ENCODE assay signal across 2 cellular contexts in the genomic region with DNA sequence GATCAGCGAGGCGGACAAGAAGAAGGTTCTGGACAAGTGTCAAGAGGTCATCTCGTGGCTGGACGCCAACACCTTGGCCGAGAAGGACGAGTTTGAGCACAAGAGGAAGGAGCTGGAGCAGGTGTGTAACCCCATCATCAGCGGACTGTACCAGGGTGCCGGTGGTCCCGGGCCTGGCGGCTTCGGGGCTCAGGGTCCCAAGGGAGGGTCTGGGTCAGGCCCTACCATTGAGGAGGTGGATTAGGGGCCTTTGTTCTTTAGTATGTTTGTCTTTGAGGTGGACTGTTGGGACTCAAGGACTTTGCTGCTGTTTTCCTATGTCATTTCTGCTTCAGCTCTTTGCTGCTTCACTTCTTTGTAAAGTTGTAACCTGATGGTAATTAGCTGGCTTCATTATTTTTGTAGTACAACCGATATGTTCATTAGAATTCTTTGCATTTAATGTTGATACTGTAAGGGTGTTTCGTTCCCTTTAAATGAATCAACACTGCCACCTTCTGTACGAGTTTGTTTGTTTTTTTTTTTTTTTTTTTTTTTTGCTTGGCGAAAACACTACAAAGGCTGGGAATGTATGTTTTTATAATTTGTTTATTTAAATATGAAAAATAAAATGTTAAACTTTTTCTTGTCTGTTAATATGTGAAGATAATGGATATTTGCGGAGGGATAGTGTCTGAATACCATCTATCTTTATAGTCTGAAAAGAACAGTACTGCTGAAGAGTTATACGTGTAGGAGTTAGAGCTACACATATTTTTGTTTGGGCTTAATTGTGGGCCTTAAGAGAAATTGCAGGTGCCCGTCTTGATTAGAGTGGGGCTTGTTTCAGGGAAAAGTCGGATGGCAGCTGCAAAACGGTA.
TF ChIP-seq lines count a peak whose summit lies in the region.

No MANE protein-coding gene starts in this region.

TF ChIP-seq in Ishikawa, 13 proteins besides CTCF, POLR2A, EP300 and RAD21:
- no peak for TF ChIP-seq NFIC (IDR thresholded peaks at IDR 0.05)
- TF ChIP-seq CREB1 (IDR thresholded peaks at IDR 0.05; ENCODE audit: low read depth): no peak
- no peak for TF ChIP-seq TCF12 (IDR thresholded peaks at IDR 0.05; ENCODE audit: low read depth)
- TF ChIP-seq YY1 (IDR thresholded peaks at IDR 0.05; ENCODE audit: low read depth): no peak
- TF ChIP-seq, protein P1, sequence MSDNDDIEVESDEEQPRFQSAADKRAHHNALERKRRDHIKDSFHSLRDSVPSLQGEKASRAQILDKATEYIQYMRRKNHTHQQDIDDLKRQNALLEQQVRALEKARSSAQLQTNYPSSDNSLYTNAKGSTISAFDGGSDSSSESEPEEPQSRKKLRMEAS (IDR thresholded peaks at IDR 0.05): no peak
- TF ChIP-seq EGR1 (IDR thresholded peaks at IDR 0.05): no peak
- TF ChIP-seq CEBPB (IDR thresholded peaks at IDR 0.05): no peak
- no peak for TF ChIP-seq USF1 (IDR thresholded peaks at IDR 0.05)
- no peak for TF ChIP-seq ZBTB7A (IDR thresholded peaks at IDR 0.05; ENCODE audit: low read depth)

TF ChIP-seq in H1, 55 proteins besides CTCF, POLR2A, EP300 and RAD21:
- TF ChIP-seq KDM5A (IDR thresholded peaks at IDR 0.05; ENCODE audit: low read length) (peak; percentile 73; the same call in 1 of the 2 replicates), SIN3A (conservative IDR thresholded peaks at IDR 0.05 in 1 of 2, IDR thresholded peaks at IDR 0.05 in 1 of 2; ENCODE audit: low read depth in 1 of 2, low read length in 2 of 2) (peak in 1 of 2 experiments; percentile 57; a peak in 1 of 4 replicates), HDAC2 (IDR thresholded peaks at IDR 0.05; ENCODE audit: borderline replicate concordance in 1 of 2, low read depth in 2 of 2, low read length in 2 of 2) (no peak)
